ENCODE assay signal across 8 cellular contexts in genomic region chr22:30969532-30970355, GRCh38. TPM values are rescaled to one million over a fixed set of nuclear protein-coding genes. Genes with fewer than 3 reads are reported as not detected.
DNase-seq lines count a peak whose midpoint lies in the region; ATAC-seq, FAIRE-seq and TF ChIP-seq lines count a peak whose summit lies in the region.

No MANE protein-coding gene starts in this region.

- peak overlapping the region; percentile 96 for H3K9ac ChIP-seq in SK-N-MC (ENCODE audit: insufficient read length)
- H3K9ac ChIP-seq in kidney (ENCODE audit: low read length in 2 of 2) = peak overlapping the region; percentile 20 to 34

- peaks cover 0 to 8% of the 10 kb centered on the region in 2 donors for H3K4me1 ChIP-seq in kidney (ENCODE audit: control insufficient read depth in 1 of 2, insufficient read depth in 1 of 2, low read depth in 1 of 2, low read length in 2 of 2)

- TF ChIP-seq CTCF in kidney (IDR thresholded peaks at IDR 0.05; ENCODE audit: borderline replicate concordance, extremely low read depth, insufficient read depth) = no peak

- H3K4me3 ChIP-seq in SK-N-MC (peak overlapping the region; percentile 82), kidney (ENCODE audit: low read length in 2 of 2) (peak overlapping the region; percentile 85 to 90)

- in situ Hi-C loops in T47D (cut with HindIII; ENCODE audit: low pct_unique_long_range_greater_than_20kb, low sequenced_read_pairs) = no loop called here

- H3K36me3 ChIP-seq in SK-N-MC (ENCODE audit: insufficient read depth, low read length) = peaks cover 70% of the 10 kb centered on the region
- H3K36me3 ChIP-seq in kidney (ENCODE audit: control insufficient read depth in 1 of 2, insufficient read depth in 2 of 2, low read length in 2 of 2) = peaks cover 7 to 34% of the 10 kb centered on the region in 2 donors

- DNase-seq in AML-193 (lab: John Stamatoyannopoulos, UW) = peak; percentile 14 to 24
- DNase-seq in SK-N-MC (ENCODE audit: low read depth, low spot score) = no peak
- peak; percentile 9 to 44 for DNase-seq in T47D (ENCODE audit: low read depth in 1 of 2, low spot score in 1 of 2)
- no peak for DNase-seq in kidney
- peak; percentile 22 to 36 for DNase-seq in stimulated activated CD4-positive, alpha-beta T cell treated with anti-CD3 and anti-CD28 coated beads, Interleukin-4, amount 100 ng/mL, for 4 hours
- no peak for DNase-seq in ecto neural progenitor cell (ENCODE audit: low spot score)

- ATAC-seq in GM19023 (IDR thresholded peaks at IDR 0.05; ENCODE audit: unreplicated experiment) (peak; percentile 26), HG03175 (IDR thresholded peaks at IDR 0.05; ENCODE audit: unreplicated experiment) (peak; percentile 26)

- H3K27ac ChIP-seq in SK-N-MC (peak overlapping the region; percentile 93), kidney (ENCODE audit: low read depth in 2 of 2, low read length in 2 of 2) (peak overlapping the region; percentile 85 to 87)

- intact Hi-C loops in kidney (cut with DNase I) = no loop called here

- peaks cover 55% of the 10 kb centered on the region for H3K9me3 ChIP-seq in SK-N-MC (ENCODE audit: low read depth, low read length)
- peaks cover 0 to 27% of the 10 kb centered on the region in 2 donors for H3K9me3 ChIP-seq in kidney (ENCODE audit: control insufficient read depth in 1 of 2, low read length in 2 of 2)

- no peak for FAIRE-seq in kidney (lab: Jason Lieb, UNC)

RNA-seq across cellular contexts. Expression of gene TUG1, which starts 0.7 kb away (rescaled TPM):
- 79.0 TPM for total RNA-seq in kidney
- 25.5 TPM for polyA plus RNA-seq in kidney (ENCODE audit: insufficient read depth, low read depth, low replicate concordance)

RNA-seq across cellular contexts. Expression of gene MORC2, which starts 1.2 kb away (rescaled TPM):
- 18.0 TPM for total RNA-seq in kidney
- 18.8 TPM for polyA plus RNA-seq in kidney (ENCODE audit: insufficient read depth, low read depth, low replicate concordance)

Comparison
In these comparisons a context has a peak if more than half of its experiments do, and no peak if none do; other contexts are left out.
1. DNase-seq: peak in AML-193 (2 of 2), T47D (2 of 2) and stimulated activated CD4-positive, alpha-beta T cell treated with anti-CD3 and anti-CD28 coated beads, Interleukin-4, amount 100 ng/mL, for 4 hours (2 of 2); none in SK-N-MC (single experiment), kidney (single experiment) and ecto neural progenitor cell (single experiment).